6 cellular contexts compared by ENCODE assay signal in the genomic region with DNA sequence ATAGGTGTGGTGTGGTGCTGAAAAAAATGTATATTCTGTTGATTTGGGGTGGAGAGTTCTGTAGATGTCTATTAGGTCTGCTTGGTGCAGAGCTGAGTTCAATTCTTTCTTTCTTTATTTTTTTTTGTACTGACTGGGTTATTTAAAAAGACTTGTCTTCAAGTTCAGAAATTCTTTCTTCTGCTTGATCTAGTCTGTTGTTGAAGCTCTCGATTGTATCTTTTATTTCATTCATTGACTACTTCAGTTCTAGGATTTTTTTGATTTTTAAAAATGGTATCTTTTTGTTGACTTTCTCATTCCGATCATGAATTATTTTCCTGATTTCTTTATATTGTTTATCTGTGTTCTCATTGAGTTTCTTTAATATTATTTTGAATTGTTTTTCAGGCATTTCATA.
DNase-seq lines count a peak whose midpoint lies in the region; ATAC-seq, FAIRE-seq and TF ChIP-seq lines count a peak whose summit lies in the region.
"Not testable (repeated sequence)": the region's sequence is repeated elsewhere in the genome, so short reads cannot be mapped to it uniquely, and the experiment has no call there.

No MANE protein-coding gene starts in this region.

- H3K27me3 ChIP-seq in K562 (ENCODE audit: control insufficient read depth in 2 of 2, insufficient read depth in 2 of 2, low read length in 2 of 2); HepG2 (ENCODE audit: control insufficient read depth in 1 of 2, insufficient read depth in 2 of 2, low read length in 2 of 2): not testable (repeated sequence)

- BruUV-seq in K562 (replicated peaks; lab: Mats Ljungman, UMichigan); HepG2 (replicated peaks; lab: Mats Ljungman, UMichigan): not testable (repeated sequence)

- FAIRE-seq in A204.1 (lab: Jason Lieb, UNC): peak; percentile 25
- peak; percentile 94 for FAIRE-seq in TTC549 (lab: Jason Lieb, UNC)
- FAIRE-seq in K562 (lab: Jason Lieb, UNC); HepG2 (lab: Jason Lieb, UNC): not testable (repeated sequence)
- peak; percentile 21 for FAIRE-seq in endometrium (lab: Jason Lieb, UNC)
- FAIRE-seq in islet of Langerhans (lab: Jason Lieb, UNC): peak; percentile 60

- POLR2A ChIA-PET in K562 (lab: Yijun Ruan, JAX): interaction anchor here (0.6 to 1.3 kb wide), 3 partner anchors 8 to 21 kb away, joined by 3 to 6 read pairs (median 3); no protein-coding TSS in a partner anchor
- POLR2A ChIA-PET in HepG2 (lab: Yijun Ruan, JAX): not testable (repeated sequence)

- intact Hi-C loops in K562 (cut with micrococcal nuclease); HepG2 (cut with micrococcal nuclease; ENCODE audit: unreplicated experiment): not testable (repeated sequence)

- H3K4me3 ChIP-seq in K562; HepG2 (replicated peaks in 1 of 3; ENCODE audit: insufficient read depth in 1 of 3, low read depth in 2 of 3, low read length in 3 of 3): not testable (repeated sequence)

- not testable (repeated sequence) for ATAC-seq in K562, HepG2

- TF ChIP-seq POLR2A in K562 (conservative IDR thresholded peaks at IDR 0.05); HepG2 (IDR thresholded peaks at IDR 0.05; ENCODE audit: insufficient read depth in 1 of 2, low read depth in 2 of 2, low read length in 2 of 2): not testable (repeated sequence)

- H4K20me1 ChIP-seq in K562 (replicated peaks; ENCODE audit: control insufficient read depth, insufficient read depth, low read length); HepG2 (ENCODE audit: insufficient read depth, low read length): not testable (repeated sequence)

- not testable (repeated sequence) for H3K9me3 ChIP-seq in K562 (replicated peaks; ENCODE audit: control insufficient read depth, insufficient read depth, low read depth, low read length)
- peaks cover 14% of the 10 kb centered on the region for H3K9me3 ChIP-seq in HepG2 (ENCODE audit: low read length)

- not testable (repeated sequence) for H3K9ac ChIP-seq in K562 (ENCODE audit: insufficient read depth in 1 of 2, low read depth in 2 of 2, low read length in 2 of 2); HepG2 (ENCODE audit: insufficient read depth, low read depth, low read length)

- not testable (repeated sequence) for TF ChIP-seq EP300 in K562 (IDR thresholded peaks at IDR 0.05; ENCODE audit: low read length); HepG2 (IDR thresholded peaks at IDR 0.05; ENCODE audit: low read depth in 2 of 2, low read length in 2 of 2); HepG2 (CRISPR knock-in tag; IDR thresholded peaks at IDR 0.05; ENCODE audit: borderline replicate concordance)

- not testable (repeated sequence) for DNase-seq in K562 (ENCODE audit: extremely low read depth in 1 of 4, low spot score in 3 of 4); HepG2 (ENCODE audit: low spot score)

- not testable (repeated sequence) for TF ChIP-seq CTCF in K562 (IDR thresholded peaks at IDR 0.05 in 2 of 3, conservative IDR thresholded peaks at IDR 0.05 in 1 of 3; ENCODE audit: insufficient read depth in 2 of 3, low read depth in 1 of 3, low read length in 3 of 3); HepG2 (CRISPR knock-in tag; IDR thresholded peaks at IDR 0.05)

- CTCF ChIA-PET in K562 (lab: Yijun Ruan, JAX; ENCODE audit: low intra/inter-chr PET ratio); HepG2 (lab: Yijun Ruan, JAX; ENCODE audit: low intra/inter-chr PET ratio, low total read pairs): not testable (repeated sequence)

- not testable (repeated sequence) for H3K4me2 ChIP-seq in K562 (ENCODE audit: insufficient read depth, low read length); HepG2 (ENCODE audit: low read depth, low read length)

- not testable (repeated sequence) for H3K36me3 ChIP-seq in K562 (ENCODE audit: control insufficient read depth, insufficient read depth, low read length); HepG2 (replicated peaks in 1 of 2; ENCODE audit: control insufficient read depth in 1 of 2, insufficient read depth in 2 of 2, low read length in 2 of 2)

- 63% methylated on average over 2 of the region's 2 CpGs for WGBS in K562 (ENCODE audit: insufficient coverage, low coverage, missing lambda C conversion rate)
- WGBS in HepG2 (ENCODE audit: low lambda C conversion rate): 92% methylated on average over 2 of the region's 2 CpGs

- H3K27ac ChIP-seq in K562 (ENCODE audit: extremely low read depth, low read depth, low read length); HepG2 (ENCODE audit: extremely low read length, insufficient read depth, low read length): not testable (repeated sequence)

- peaks cover 57% of the 10 kb centered on the region for H3K79me2 ChIP-seq in K562 (ENCODE audit: control insufficient read depth, insufficient read depth, low read length)
- H3K79me2 ChIP-seq in HepG2 (ENCODE audit: insufficient read depth, low read length): not testable (repeated sequence)

- H2AFZ ChIP-seq in K562 (ENCODE audit: low read depth, low read length); HepG2 (ENCODE audit: low read length): not testable (repeated sequence)

- TF ChIP-seq RAD21 in K562 (CRISPR knock-in tag; conservative IDR thresholded peaks at IDR 0.05 in 1 of 2, IDR thresholded peaks at IDR 0.05 in 1 of 2); HepG2 (CRISPR knock-in tag; IDR thresholded peaks at IDR 0.05): not testable (repeated sequence)

- H3K4me1 ChIP-seq in K562 (replicated peaks in 1 of 2; ENCODE audit: control insufficient read depth in 2 of 2, insufficient read depth in 2 of 2, low read length in 2 of 2); HepG2 (ENCODE audit: insufficient read depth, low read length): not testable (repeated sequence)

- not testable (repeated sequence) for H3K9me1 ChIP-seq in K562 (ENCODE audit: control insufficient read depth, insufficient read depth, low read length)

- in situ Hi-C loops in K562 (cut with MboI); HepG2 (cut with HindIII; ENCODE audit: extremely low pct_ligation_motif_present, low pct_unique_long_range_greater_than_20kb): not testable (repeated sequence)

TF ChIP-seq in K562, 482 proteins besides CTCF, POLR2A, EP300 and RAD21:
- TF ChIP-seq, protein P1, sequence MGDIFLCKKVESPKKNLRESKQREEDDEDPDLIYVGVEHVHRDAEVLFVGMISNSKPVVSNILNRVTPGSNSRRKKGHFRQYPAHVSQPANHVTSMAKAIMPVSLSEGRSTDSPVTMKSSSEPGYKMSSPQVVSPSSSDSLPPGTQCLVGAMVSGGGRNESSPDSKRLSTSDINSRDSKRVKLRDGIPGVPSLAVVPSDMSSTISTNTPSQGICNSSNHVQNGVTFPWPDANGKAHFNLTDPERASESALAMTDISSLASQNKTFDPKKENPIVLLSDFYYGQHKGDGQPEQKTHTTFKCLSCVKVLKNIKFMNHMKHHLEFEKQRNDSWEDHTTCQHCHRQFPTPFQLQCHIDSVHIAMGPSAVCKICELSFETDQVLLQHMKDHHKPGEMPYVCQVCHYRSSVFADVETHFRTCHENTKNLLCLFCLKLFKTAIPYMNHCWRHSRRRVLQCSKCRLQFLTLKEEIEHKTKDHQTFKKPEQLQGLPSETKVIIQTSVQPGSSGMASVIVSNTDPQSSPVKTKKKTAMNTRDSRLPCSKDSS (IDR thresholded peaks at IDR 0.05; ENCODE audit: low read depth, partially characterized antibody): peak; percentile 49
- TF ChIP-seq CBX3 (IDR thresholded peaks at IDR 0.05; ENCODE audit: borderline replicate concordance in 1 of 2, low read length in 2 of 2) (peak in 1 of 2 experiments; percentile 64; a peak in 1 of 3 replicates), TRIM28 (IDR thresholded peaks at IDR 0.05) (peak; percentile 87)
TF ChIP-seq in K562: peak in this region for 3; not testable (repeated sequence) for 479.

TF ChIP-seq in HepG2, 621 proteins besides CTCF, POLR2A, EP300 and RAD21:
- 0 out of 2 replicates have a peak, but pooled peaks have one; percentile 50 for TF ChIP-seq ZNF160 (CRISPR knock-in tag; IDR thresholded peaks at IDR 0.05)
